Comparison of ENCODE assay signal across 8 cellular contexts in genomic region chr12:121579981-121580868, GRCh38. TPM values are rescaled to one million over a fixed set of nuclear protein-coding genes. Genes with fewer than 3 reads are reported as not detected.
DNase-seq lines count a peak whose midpoint lies in the region; ATAC-seq and TF ChIP-seq lines count a peak whose summit lies in the region.

No MANE protein-coding gene starts in this region.

- H3K27ac ChIP-seq in coronary artery (peak overlapping the region; percentile 59 to 92), left lung (peak overlapping the region; percentile 83 to 86)

- peaks cover 0 to 8% of the 10 kb centered on the region in 2 donors for H3K27me3 ChIP-seq in left lung

- DNase-seq in AG09309 (ENCODE audit: low read depth) (no peak), NCI-H446 (lab: John Stamatoyannopoulos, UW) (peak; percentile 49 to 66), coronary artery (ENCODE audit: low spot score) (peak; percentile 79), left lung (peak; percentile 78 to 92), COLO829 (ENCODE audit: low spot score) (no peak)
- peak; percentile 79 for DNase-seq in activated CD4-positive, alpha-beta T cell treated with anti-CD3 and anti-CD28 coated beads for 48 hours
- peak; percentile 55 for DNase-seq in stimulated activated CD4-positive, alpha-beta T cell treated with anti-CD3 and anti-CD28 coated beads, Interleukin-2, amount 100 ng/mL, for 4 hours (ENCODE audit: low read depth)

- no peaks in the 10 kb centered on the region for H3K36me3 ChIP-seq in left lung

- no peak for TF ChIP-seq CTCF in AG09309 (IDR thresholded peaks at IDR 0.05; ENCODE audit: control insufficient read depth, insufficient read depth, low read depth, low read length, missing control alignments)
- no peak for TF ChIP-seq CTCF in coronary artery (IDR thresholded peaks at IDR 0.05)
- TF ChIP-seq CTCF in left lung (IDR thresholded peaks at IDR 0.05), result no peak

- ATAC-seq in GM21619 (IDR thresholded peaks at IDR 0.05; ENCODE audit: unreplicated experiment) (peak; percentile 49), left lung (peak; percentile 67)

- no peaks in the 10 kb centered on the region for H3K9me3 ChIP-seq in left lung

- intact Hi-C loops in left lung (cut with DNase I), result loop anchor here in 1 of 2 donors (10.0 kb wide), 1 partner anchor 45 kb away; the partner anchor contains the start of gene ORAI1

- H3K4me3 ChIP-seq in AG09309 (ENCODE audit: control insufficient read depth, low read depth, low read length) (peak overlapping the region; percentile 70), coronary artery (peak overlapping the region; percentile 87), left lung (peak overlapping the region; percentile 61 to 64)

- peaks cover 26 to 54% of the 10 kb centered on the region in 2 donors for H3K4me1 ChIP-seq in left lung

RNA-seq across cellular contexts. Expression of gene KDM2B, which starts 0.6 kb away (rescaled TPM):
- 10 to 100 TPM; 22.9 to 37.1 TPM for total RNA-seq in left lung

RNA-seq across cellular contexts. Expression of gene ORAI1, which starts 46.1 kb away (rescaled TPM):
- 10 to 100 TPM; 25.2 to 39.5 TPM for total RNA-seq in left lung

Comparison
In these comparisons a context has a peak if more than half of its experiments do, and no peak if none do; other contexts are left out.
1. DNase-seq: peak in NCI-H446 (2 of 2), activated CD4-positive, alpha-beta T cell treated with anti-CD3 and anti-CD28 coated beads for 48 hours (single experiment), coronary artery (single experiment), left lung (2 of 2) and stimulated activated CD4-positive, alpha-beta T cell treated with anti-CD3 and anti-CD28 coated beads, Interleukin-2, amount 100 ng/mL, for 4 hours (single experiment); none in AG09309 (single experiment) and COLO829 (single experiment).
2. Peak in every context shown above with its lines, with median percentiles within 50 percentile points of each other: H3K4me3 ChIP-seq.